In genomic region chr2:225114924-225115323, GRCh38 we compare ENCODE assay signal across 32 cellular contexts.
"Had no signal": no experiment of that assay in that cellular context is flagged by ENCODE, and none has a peak within 500 bp of the region (broad histone marks: within the 10 kb centered on the region; RNA-seq: fewer than 3 reads in every experiment).

No MANE protein-coding gene starts in this region.

- ATAC-seq: activated CD8-positive, alpha-beta memory T cell treated with anti-CD3 and anti-CD28 coated beads, Interleukin-2, amount 10 ng/mL, durations not matched to agents 7 days and 5 days; activated T-cell treated with anti-CD3 and anti-CD28 coated beads, Interleukin-2, amount 50 U/mL, for 72 hours; activated T-helper 17 cell treated with anti-CD3 and anti-CD28 coated beads, Interleukin-2, amount 50 U/mL, for 72 hours; Panc1 had no signal

- H3K27ac ChIP-seq: ascending aorta, cardiac muscle cell, VCaP had no signal

- DNase-seq: activated B cell treated with CpG ODN at 0.5 μM for 24 hours; activated CD4-positive, alpha-beta memory T cell treated with anti-CD3 and anti-CD28 coated beads, Interleukin-2, amount 10 ng/mL, durations not matched to agents 7 days and 5 days; activated CD4-positive, alpha-beta T cell treated with anti-CD3 and anti-CD28 coated beads for 48 hours; activated CD4-positive, CD25-positive, alpha-beta regulatory T cell treated with anti-CD3 and anti-CD28 coated beads, Interleukin-2, amount 50 U/mL, for 72 hours; activated CD8-positive, alpha-beta memory T cell treated with anti-CD3 and anti-CD28 coated beads for 24 hours; activated CD8-positive, alpha-beta memory T cell treated with anti-CD3 and anti-CD28 coated beads, Interleukin-2, amount 10 ng/mL, durations not matched to agents 7 days and 5 days; activated CD8-positive, alpha-beta memory T cell treated with anti-CD3 and anti-CD28 coated beads, Interleukin-2, amount 50 U/mL, for 48 hours; activated effector memory CD4-positive, alpha-beta T cell treated with anti-CD3 and anti-CD28 coated beads, Interleukin-2, amount 50 U/mL, for 16 hours; activated naive CD4-positive, alpha-beta T cell; activated naive CD4-positive, alpha-beta T cell treated with anti-CD3 and anti-CD28 coated beads, Interleukin-2, amount 50 U/mL, for 16 hours; activated naive CD8-positive, alpha-beta T cell treated with anti-CD3 and anti-CD28 coated beads for 36 hours; activated T-cell treated with anti-CD3 and anti-CD28 coated beads, Interleukin-2, amount 50 U/mL, for 72 hours; amniotic stem cell; cerebellar nuclear complex; MV-4-11; NCI-H1092; NCI-H1436 treated with DMSO at 0.1 percent for 48 hours; NCI-H1694 treated with DMSO at 0.1 percent for 48 hours; NCI-H2029; NCI-H446; NCI-H510A treated with DMSO at 0.1 percent for 48 hours; SHP77; SW 1271; T-helper 1 cell; T-helper 2 cell; T-helper 9 cell had no signal

- H3K4me1 ChIP-seq: ascending aorta had no signal

- H3K4me1 Mint-ChIP-seq: activated T-helper 17 cell treated with anti-CD3 and anti-CD28 coated beads, Interleukin-2, amount 50 U/mL, for 72 hours had no signal

- H3K27me3 Mint-ChIP-seq: activated B cell treated with CpG ODN at 0.5 μM for 24 hours; activated CD8-positive, alpha-beta memory T cell treated with anti-CD3 and anti-CD28 coated beads, Interleukin-2, amount 10 ng/mL, durations not matched to agents 7 days and 5 days; activated naive CD8-positive, alpha-beta T cell treated with anti-CD3 and anti-CD28 coated beads for 36 hours; activated T-helper 17 cell treated with anti-CD3 and anti-CD28 coated beads, Interleukin-2, amount 50 U/mL, for 72 hours had no signal

- H3K27ac Mint-ChIP-seq: activated B cell treated with CpG ODN at 0.5 μM for 24 hours; activated CD4-positive, alpha-beta memory T cell treated with anti-CD3 and anti-CD28 coated beads, Interleukin-2, amount 10 ng/mL, durations not matched to agents 7 days and 5 days; activated CD8-positive, alpha-beta memory T cell treated with anti-CD3 and anti-CD28 coated beads, Interleukin-2, amount 10 ng/mL, durations not matched to agents 7 days and 5 days; activated naive CD8-positive, alpha-beta T cell treated with anti-CD3 and anti-CD28 coated beads for 36 hours; activated T-cell treated with anti-CD3 and anti-CD28 coated beads, Interleukin-2, amount 50 U/mL, for 72 hours; activated T-helper 17 cell treated with anti-CD3 and anti-CD28 coated beads, Interleukin-2, amount 50 U/mL, for 72 hours had no signal

- H3K4me3 ChIP-seq: ascending aorta, cardiac muscle cell, SJCRH30 had no signal

- H3K36me3 Mint-ChIP-seq: activated CD8-positive, alpha-beta memory T cell treated with anti-CD3 and anti-CD28 coated beads, Interleukin-2, amount 10 ng/mL, durations not matched to agents 7 days and 5 days; activated naive CD8-positive, alpha-beta T cell treated with anti-CD3 and anti-CD28 coated beads for 36 hours had no signal

- H3K9me3 Mint-ChIP-seq: activated B cell treated with CpG ODN at 0.5 μM for 24 hours; activated naive CD8-positive, alpha-beta T cell treated with anti-CD3 and anti-CD28 coated beads for 36 hours; activated T-cell treated with anti-CD3 and anti-CD28 coated beads, Interleukin-2, amount 50 U/mL, for 72 hours; activated T-helper 17 cell treated with anti-CD3 and anti-CD28 coated beads, Interleukin-2, amount 50 U/mL, for 72 hours had no signal

- H3K4me3 Mint-ChIP-seq: activated B cell treated with CpG ODN at 0.5 μM for 24 hours; activated CD4-positive, alpha-beta memory T cell treated with anti-CD3 and anti-CD28 coated beads, Interleukin-2, amount 10 ng/mL, durations not matched to agents 7 days and 5 days; activated CD8-positive, alpha-beta memory T cell treated with anti-CD3 and anti-CD28 coated beads, Interleukin-2, amount 10 ng/mL, durations not matched to agents 7 days and 5 days; activated naive CD8-positive, alpha-beta T cell treated with anti-CD3 and anti-CD28 coated beads for 36 hours; activated T-cell treated with anti-CD3 and anti-CD28 coated beads, Interleukin-2, amount 50 U/mL, for 72 hours; activated T-helper 17 cell treated with anti-CD3 and anti-CD28 coated beads, Interleukin-2, amount 50 U/mL, for 72 hours had no signal

- H3K36me3 ChIP-seq: ascending aorta, cardiac muscle cell, SJCRH30 had no signal

- H3K27me3 ChIP-seq: ascending aorta, cardiac muscle cell, SJCRH30 had no signal

- H3K9me3 ChIP-seq: ascending aorta, SJCRH30 had no signal
